ENCODE assay signal across 12 cellular contexts in genomic region chr7:77482015-77482414, GRCh38. TPM values are rescaled to one million over a fixed set of nuclear protein-coding genes. Genes with fewer than 3 reads are reported as not detected.
DNase-seq lines count a peak whose midpoint lies in the region; ATAC-seq, FAIRE-seq and TF ChIP-seq lines count a peak whose summit lies in the region.
"Had no signal": no experiment of that assay in that cellular context is flagged by ENCODE, and none has a peak within 500 bp of the region (broad histone marks: within the 10 kb centered on the region; RNA-seq: fewer than 3 reads in every experiment).

No MANE protein-coding gene starts in this region.

- intact Hi-C loops in MCF 10A (cut with micrococcal nuclease): no loop called here
- intact Hi-C loops in sigmoid colon (cut with DNase I): no loop called here

- H3K4me1 Mint-ChIP-seq in MCF 10A (ENCODE audit: insufficient read depth, unreplicated experiment): peaks cover 5% of the 10 kb centered on the region
- peaks cover 10% of the 10 kb centered on the region for H3K4me1 Mint-ChIP-seq in HFFc6 (ENCODE audit: low read depth)

- H3K9me3 ChIP-seq in A549: no peaks in the 10 kb centered on the region
- no peaks in the 10 kb centered on the region for H3K9me3 ChIP-seq in sigmoid colon

- H3K27ac ChIP-seq in A549 (peak overlapping the region; percentile 85 to 93), brain microvascular endothelial cell (no peak overlapping the region), sigmoid colon (no peak overlapping the region)

- H3K4me1 ChIP-seq in A549 (peaks cover 61% of the 10 kb centered on the region), sigmoid colon (no peaks in the 10 kb centered on the region)

- H3K36me3 Mint-ChIP-seq in MCF 10A (ENCODE audit: insufficient read depth, unreplicated experiment) (peaks cover 4% of the 10 kb centered on the region), HFFc6 (ENCODE audit: low read depth) (no peaks in the 10 kb centered on the region)

- TF ChIP-seq RAD21 in A549 (conservative IDR thresholded peaks at IDR 0.05 in 1 of 2, IDR thresholded peaks at IDR 0.05 in 1 of 2): peak in 1 of 2 experiments; percentile 57; a peak in 1 of 5 replicates

- no peak for TF ChIP-seq POLR2A in A549 (IDR thresholded peaks at IDR 0.05; ENCODE audit: low read length)
- TF ChIP-seq POLR2A in sigmoid colon (IDR thresholded peaks at IDR 0.05): no peak

- no peak overlapping the region for H3K4me3 ChIP-seq in A549
- no peak overlapping the region for H3K4me3 ChIP-seq in LNCaP clone FGC (ENCODE audit: low read depth, low read length)
- no peak overlapping the region for H3K4me3 ChIP-seq in brain microvascular endothelial cell (ENCODE audit: low read depth, low read length)
- no peak overlapping the region for H3K4me3 ChIP-seq in sigmoid colon

- in situ Hi-C loops in brain microvascular endothelial cell (cut with HindIII; ENCODE audit: low pct_ligation_motif_present, low sequenced_read_pairs): no loop called here

- TF ChIP-seq EP300 in A549 (IDR thresholded peaks at IDR 0.05) (peak; percentile 95 to 97; a peak in 4 of 5 replicates), sigmoid colon (IDR thresholded peaks at IDR 0.05) (no peak)

- no peak for FAIRE-seq in A549 (lab: Jason Lieb, UNC)
- no peak for FAIRE-seq in urothelium cell line (lab: Jason Lieb, UNC)

- TF ChIP-seq CTCF in A549 (IDR thresholded peaks at IDR 0.05) (no peak), LNCaP clone FGC (IDR thresholded peaks at IDR 0.05; ENCODE audit: control insufficient read depth, extremely low read depth, insufficient read depth) (no peak), MCF 10A (IDR thresholded peaks at IDR 0.05; ENCODE audit: unreplicated experiment) (no peak), HFFc6 (IDR thresholded peaks at IDR 0.05) (no peak), brain microvascular endothelial cell (IDR thresholded peaks at IDR 0.05; ENCODE audit: low read depth, low read length, missing control alignments) (no peak), sigmoid colon (IDR thresholded peaks at IDR 0.05) (no peak)

- no peaks in the 10 kb centered on the region for H3K9me3 Mint-ChIP-seq in MCF 10A (ENCODE audit: unreplicated experiment)
- H3K9me3 Mint-ChIP-seq in HFFc6: no peaks in the 10 kb centered on the region

- H3K36me3 ChIP-seq in brain microvascular endothelial cell (replicated peaks) (no peaks in the 10 kb centered on the region), sigmoid colon (no peaks in the 10 kb centered on the region)

- CTCF ChIA-PET in A549 (lab: Yijun Ruan, JAX) (interaction anchor here (0.8 kb wide), 1 partner anchor 151 kb away, joined by 3 read pairs; no protein-coding TSS in a partner anchor), MCF 10A (lab: Yijun Ruan, JAX) (interaction anchor here (0.6 to 0.7 kb wide), 5 partner anchors 20 to 330 kb away, joined by 3 to 5 read pairs (median 3); no protein-coding TSS in a partner anchor)

- H3K4me3 Mint-ChIP-seq in MCF 10A (ENCODE audit: unreplicated experiment) (no peak overlapping the region), HFFc6 (no peak overlapping the region)

- WGBS in A549 (ENCODE audit: missing lambda C conversion rate): 4% methylated on average over 3 of the region's 3 CpGs
- WGBS in sigmoid colon, 2 donors: 22 to 56% methylated on average over 3 of the region's 3 CpGs

- ATAC-seq in A549: peak; percentile 66 to 80
- ATAC-seq: HCT116 had no signal

- no peaks in the 10 kb centered on the region for H3K27me3 ChIP-seq in brain microvascular endothelial cell (replicated peaks)
- H3K27me3 ChIP-seq in sigmoid colon: no peaks in the 10 kb centered on the region

- BruUV-seq in MCF 10A (replicated peaks; lab: Mats Ljungman, UMichigan): no TSS peak

- H3K4me2 ChIP-seq in A549: peak overlapping the region; percentile 39

- DNase-seq in A549 (ENCODE audit: low read depth in 1 of 2, low spot score in 1 of 2): peak; percentile 63 to 94
- DNase-seq in LNCaP clone FGC (ENCODE audit: low read depth): peak; percentile 84
- peak; percentile 90 for DNase-seq in MCF 10A (ENCODE audit: unreplicated experiment)
- peak; percentile 62 for DNase-seq in left kidney (ENCODE audit: low read depth, low spot score)
- DNase-seq in HFFc6: no peak
- no peak for DNase-seq in brain microvascular endothelial cell
- no peak for DNase-seq in urothelium cell line (ENCODE audit: low spot score)
- no peak for DNase-seq in sigmoid colon
- DNase-seq: cerebellar nuclear complex, glutamatergic neuron, NCI-H1436 treated with DMSO at 0.1 percent for 48 hours had no signal

- no peaks in the 10 kb centered on the region for H3K27me3 Mint-ChIP-seq in MCF 10A (ENCODE audit: insufficient read depth, unreplicated experiment)
- H3K27me3 Mint-ChIP-seq in HFFc6 (ENCODE audit: insufficient read depth): peaks cover 2% of the 10 kb centered on the region; the same call in 1 of the 2 replicates

- POLR2A ChIA-PET in A549 (lab: Yijun Ruan, JAX) (no interaction called here), MCF 10A (lab: Yijun Ruan, JAX) (interaction anchor here (0.8 to 1.2 kb wide), 2 partner anchors 15 kb away, joined by 4 read pairs; no protein-coding TSS in a partner anchor)

- H3K27ac Mint-ChIP-seq in MCF 10A (ENCODE audit: low read depth, unreplicated experiment) (peak overlapping the region; percentile 80), HFFc6 (no peak overlapping the region)

TF ChIP-seq in A549, 52 proteins besides CTCF, POLR2A, EP300 and RAD21:
- TF ChIP-seq BCL3 (IDR thresholded peaks at IDR 0.05) (peak; percentile 95; the same call in 2 of the 3 replicates), GATA3 (IDR thresholded peaks at IDR 0.05; ENCODE audit: borderline replicate concordance) (peak; percentile 51; the same call in 1 of the 2 replicates), MAX (IDR thresholded peaks at IDR 0.05) (no peak), PBX3 (IDR thresholded peaks at IDR 0.05) (no peak), JUNB (IDR thresholded peaks at IDR 0.05) (peak; percentile 71; the same call in 1 of the 2 replicates), TP53 (CRISPR knock-in tag; IDR thresholded peaks at IDR 0.05) (no peak), CEBPB (IDR thresholded peaks at IDR 0.05) (peak; percentile 93 to 100), MAFK (IDR thresholded peaks at IDR 0.05; ENCODE audit: partially characterized antibody) (no peak), HES2 (IDR thresholded peaks at IDR 0.05) (peak; percentile 98), FOSL2 (IDR thresholded peaks at IDR 0.05) (no peak), FOSL2 (CRISPR knock-in tag; IDR thresholded peaks at IDR 0.05) (peak; percentile 58), KDM5A (IDR thresholded peaks at IDR 0.05) (no peak), HEYL (CRISPR knock-in tag; IDR thresholded peaks at IDR 0.05) (no peak), CHD4 (IDR thresholded peaks at IDR 0.05; ENCODE audit: borderline replicate concordance) (no peak), SMC3 (IDR thresholded peaks at IDR 0.05) (peak; percentile 36; the same call in 2 of the 3 replicates), HOXB5 (CRISPR knock-in tag; IDR thresholded peaks at IDR 0.05) (peak; percentile 86; the same call in 1 of the 2 replicates), ZSCAN20 (CRISPR knock-in tag; IDR thresholded peaks at IDR 0.05) (no peak), JUN (IDR thresholded peaks at IDR 0.05) (peak; percentile 84 to 96; a peak in 4 of 5 replicates)

RNA-seq across cellular contexts. Expression of gene PTPN12, which starts 55.1 kb away (rescaled TPM):
- 105 and 149 TPM in 2 replicates for polyA plus RNA-seq in A549 (2011; rRNA removed)
- 21.5 and 22.9 TPM in 2 replicates for polyA plus RNA-seq in A549 (2012; cell fraction: cytosol; rRNA removed)
- 9.2 and 10.1 TPM in 2 replicates for polyA plus RNA-seq in A549 (2012; cell fraction: nucleus; rRNA removed)
- 70.4 to 83.1 TPM (median 76.3 TPM) in 3 replicates for polyA plus RNA-seq in A549 (2017; fragmentation: RNase III; extraction: RNeasy Plus Mini Kit Qiagen cat#74134 plus additional on column Dnase treatment)
- polyA minus RNA-seq in A549 (2011; rRNA and poly(A)+ RNA removed): 55.8 and 66.5 TPM in 2 replicates
- total RNA-seq in MCF 10A (2022): 104 and 105 TPM in 2 replicates
- 10 to 100 TPM; 50.7 to 62.1 (median 56.4) TPM for total RNA-seq in HFFc6 (2021; fragmentation: NEBNext Ultra II Directional; extraction: Animal tissue kit (Norgen Biotek cat#: 25700))
- 100 to 1,000 TPM in 3 of 4 donors, 10 to 100 TPM in 1; 64.2 to 158 (median 113) TPM for total RNA-seq in sigmoid colon
- 10 to 100 TPM; 21.5 to 28.2 (median 27.2) TPM for polyA plus RNA-seq in sigmoid colon

Comparison
In these comparisons a context has a peak if more than half of its experiments do, and no peak if none do; other contexts are left out.
1. DNase-seq: peak in A549 (2 of 2), LNCaP clone FGC (single experiment), MCF 10A (single experiment) and left kidney (single experiment); none in HFFc6 (single experiment), brain microvascular endothelial cell (single experiment), urothelium cell line (single experiment) and sigmoid colon (single experiment).
2. H3K27ac ChIP-seq: peak in A549 (2 of 2); none in brain microvascular endothelial cell (single experiment) and sigmoid colon (0 of 4).